9 cellular contexts compared by ENCODE assay signal in the genomic region with DNA sequence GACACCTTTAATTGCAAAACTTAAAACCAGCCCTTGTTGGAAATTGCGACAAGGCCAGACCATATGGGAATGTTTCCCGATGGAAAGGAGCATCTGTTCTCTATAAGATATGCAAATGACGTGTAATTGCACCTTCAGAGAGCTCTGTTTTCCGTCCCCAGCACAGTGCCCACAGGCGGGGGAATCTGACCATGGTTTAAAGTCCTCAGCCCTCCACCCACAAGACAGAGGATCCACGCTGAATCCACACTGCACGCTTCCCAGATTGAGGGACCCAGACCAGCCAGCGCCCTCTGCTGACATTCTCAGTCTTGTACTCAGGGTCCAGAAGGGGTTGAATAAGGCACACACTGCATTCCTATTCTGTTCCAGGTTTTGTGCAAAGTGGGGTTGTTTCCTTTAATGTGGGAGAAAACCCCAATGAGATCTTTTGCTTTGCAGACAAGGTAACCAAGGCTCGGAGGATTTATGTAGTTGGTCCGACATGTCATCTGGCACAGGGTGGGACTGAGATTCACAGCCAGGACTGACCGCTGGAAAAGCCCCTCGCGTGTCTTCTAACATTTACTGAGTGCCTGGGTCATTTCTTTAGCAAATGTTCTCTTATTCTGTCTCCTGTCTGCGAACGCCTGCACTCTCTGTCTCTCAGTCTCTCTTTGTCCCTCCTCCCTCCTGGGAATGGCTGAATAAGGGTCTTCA. TPM values are rescaled to one million over a fixed set of nuclear protein-coding genes. Genes with fewer than 3 reads are reported as not detected.
DNase-seq lines count a peak whose midpoint lies in the region; ATAC-seq lines count a peak whose summit lies in the region.
"Had no signal": no experiment of that assay in that cellular context is flagged by ENCODE, and none has a peak within 500 bp of the region (broad histone marks: within the 10 kb centered on the region; RNA-seq: fewer than 3 reads in every experiment).

No MANE protein-coding gene starts in this region.

- ATAC-seq in activated naive CD4-positive, alpha-beta T cell treated with anti-CD3 and anti-CD28 coated beads, Interleukin-2, amount 50 U/mL, for 72 hours: peak; percentile 47 to 52
- no peak for ATAC-seq in GM18870 (IDR thresholded peaks at IDR 0.05; ENCODE audit: unreplicated experiment)

- no peaks in the 10 kb centered on the region for H3K9me3 Mint-ChIP-seq in activated naive CD4-positive, alpha-beta T cell treated with anti-CD3 and anti-CD28 coated beads, Interleukin-2, amount 50 U/mL, for 72 hours

- no peak overlapping the region for H3K27ac Mint-ChIP-seq in activated naive CD4-positive, alpha-beta T cell treated with anti-CD3 and anti-CD28 coated beads, Interleukin-2, amount 50 U/mL, for 72 hours
- H3K27ac Mint-ChIP-seq: B cell had no signal

- DNase-seq in NCI-H2107 treated with DMSO at 0.1 percent for 48 hours (lab: John Stamatoyannopoulos, UW; ENCODE audit: unreplicated experiment) (peak; percentile 12), NCI-H2107 (lab: John Stamatoyannopoulos, UW) (no peak), NCI-H446 (lab: John Stamatoyannopoulos, UW) (peak; percentile 21 to 64), head of caudate nucleus (peak; percentile 47 to 89 (median 72)), posterior vena cava (ENCODE audit: low spot score) (peak; percentile 87), kidney glomerular epithelial cell (lab: John Stamatoyannopoulos, UW) (no peak)
- DNase-seq in activated naive CD4-positive, alpha-beta T cell treated with anti-CD3 and anti-CD28 coated beads, Interleukin-2, amount 50 U/mL, for 72 hours (ENCODE audit: low spot score in 2 of 2): peak in 1 of 2 donors; percentile 25

- H3K36me3 Mint-ChIP-seq in activated naive CD4-positive, alpha-beta T cell treated with anti-CD3 and anti-CD28 coated beads, Interleukin-2, amount 50 U/mL, for 72 hours: no peaks in the 10 kb centered on the region

- intact Hi-C loops in head of caudate nucleus (cut with DNase I) (no loop called here), posterior vena cava (cut with DNase I) (loop anchor here (2.0 to 10.0 kb wide), 5 partner anchors 34 to 537 kb away; no protein-coding TSS in a partner anchor)

RNA-seq across cellular contexts. Expression of a gene that starts 36.8 kb away (rescaled TPM):
- 1 to 10 TPM; 6.0 to 9.2 TPM for total RNA-seq in activated naive CD4-positive, alpha-beta T cell treated with anti-CD3 and anti-CD28 coated beads, Interleukin-2, amount 50 U/mL, for 72 hours
- 10 to 100 TPM; 10.0 to 10.3 TPM for total RNA-seq in posterior vena cava

Comparison
In these comparisons a context has a peak if more than half of its experiments do, and no peak if none do; other contexts are left out.
1. DNase-seq: peak in NCI-H2107 treated with DMSO at 0.1 percent for 48 hours (single experiment), NCI-H446 (2 of 2), head of caudate nucleus (42 of 42) and posterior vena cava (single experiment); none in NCI-H2107 (single experiment) and kidney glomerular epithelial cell (single experiment).